1 cellular context compared by ENCODE assay signal in the genomic region with DNA sequence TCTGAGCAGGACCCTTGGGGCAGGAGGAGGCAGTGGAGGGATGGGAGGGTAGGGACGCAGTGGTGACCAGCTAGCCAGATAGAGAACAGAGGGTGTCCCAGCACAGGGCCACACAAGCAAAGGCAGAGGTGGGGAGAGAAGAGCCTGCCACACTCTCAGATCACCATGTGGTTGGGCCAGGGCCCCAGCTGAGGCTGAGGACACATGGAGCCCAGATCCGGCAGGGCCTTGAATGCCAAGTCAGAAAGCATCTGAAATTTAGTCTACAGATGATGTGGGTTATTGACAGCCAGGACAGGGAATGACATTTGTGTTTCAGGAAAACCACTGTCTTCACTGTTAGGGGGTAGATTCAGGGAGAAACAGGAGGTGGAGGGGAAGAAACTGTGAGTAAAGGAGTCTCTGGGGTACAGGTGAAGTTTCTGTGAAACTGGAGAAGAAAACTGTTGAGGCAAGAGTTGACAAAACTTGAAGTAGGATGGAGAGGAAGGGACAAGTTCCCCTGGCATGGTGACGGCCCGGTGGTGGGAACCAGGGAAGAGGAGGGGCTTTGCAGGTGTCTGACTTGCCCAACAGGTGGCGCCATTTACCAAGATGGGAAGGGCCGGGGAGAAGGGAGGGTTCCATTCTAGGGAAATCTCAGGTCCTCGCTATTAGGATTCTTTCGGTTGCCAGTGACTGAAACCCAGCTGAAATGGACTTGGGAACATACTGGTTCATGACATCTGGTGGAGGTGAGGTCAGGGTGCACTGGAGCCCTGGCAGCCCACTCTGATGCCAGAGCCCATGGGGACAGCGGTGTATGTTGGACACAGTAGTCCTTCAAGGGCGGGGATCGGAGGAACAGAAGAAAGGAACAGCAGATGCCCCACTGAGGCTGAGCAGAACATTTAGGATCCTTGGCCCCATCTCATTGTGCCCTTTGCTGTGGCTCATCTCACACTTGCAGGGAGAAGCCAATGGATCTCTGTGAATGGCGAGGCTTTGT.
TF ChIP-seq lines count a peak whose summit lies in the region.

No MANE protein-coding gene starts in this region.

TF ChIP-seq in SK-N-SH treated with all-trans-retinoic acid at 6 μM for 48 hours, 23 proteins besides CTCF, POLR2A, EP300 and RAD21 (continued from another document):
- TF ChIP-seq, protein P1, sequence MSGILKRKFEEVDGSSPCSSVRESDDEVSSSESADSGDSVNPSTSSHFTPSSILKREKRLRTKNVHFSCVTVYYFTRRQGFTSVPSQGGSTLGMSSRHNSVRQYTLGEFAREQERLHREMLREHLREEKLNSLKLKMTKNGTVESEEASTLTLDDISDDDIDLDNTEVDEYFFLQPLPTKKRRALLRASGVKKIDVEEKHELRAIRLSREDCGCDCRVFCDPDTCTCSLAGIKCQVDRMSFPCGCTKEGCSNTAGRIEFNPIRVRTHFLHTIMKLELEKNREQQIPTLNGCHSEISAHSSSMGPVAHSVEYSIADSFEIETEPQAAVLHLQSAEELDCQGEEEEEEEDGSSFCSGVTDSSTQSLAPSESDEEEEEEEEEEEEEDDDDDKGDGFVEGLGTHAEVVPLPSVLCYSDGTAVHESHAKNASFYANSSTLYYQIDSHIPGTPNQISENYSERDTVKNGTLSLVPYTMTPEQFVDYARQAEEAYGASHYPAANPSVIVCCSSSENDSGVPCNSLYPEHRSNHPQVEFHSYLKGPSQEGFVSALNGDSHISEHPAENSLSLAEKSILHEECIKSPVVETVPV (CRISPR knock-in tag; IDR thresholded peaks at IDR 0.05) = no peak
- TF ChIP-seq OSR1 (CRISPR knock-in tag; IDR thresholded peaks at IDR 0.05) (no peak), SNAI2 (CRISPR knock-in tag; IDR thresholded peaks at IDR 0.05) (no peak), TCF4 (CRISPR knock-in tag; IDR thresholded peaks at IDR 0.05; ENCODE audit: borderline replicate concordance) (no peak)
- TF ChIP-seq, protein P2, sequence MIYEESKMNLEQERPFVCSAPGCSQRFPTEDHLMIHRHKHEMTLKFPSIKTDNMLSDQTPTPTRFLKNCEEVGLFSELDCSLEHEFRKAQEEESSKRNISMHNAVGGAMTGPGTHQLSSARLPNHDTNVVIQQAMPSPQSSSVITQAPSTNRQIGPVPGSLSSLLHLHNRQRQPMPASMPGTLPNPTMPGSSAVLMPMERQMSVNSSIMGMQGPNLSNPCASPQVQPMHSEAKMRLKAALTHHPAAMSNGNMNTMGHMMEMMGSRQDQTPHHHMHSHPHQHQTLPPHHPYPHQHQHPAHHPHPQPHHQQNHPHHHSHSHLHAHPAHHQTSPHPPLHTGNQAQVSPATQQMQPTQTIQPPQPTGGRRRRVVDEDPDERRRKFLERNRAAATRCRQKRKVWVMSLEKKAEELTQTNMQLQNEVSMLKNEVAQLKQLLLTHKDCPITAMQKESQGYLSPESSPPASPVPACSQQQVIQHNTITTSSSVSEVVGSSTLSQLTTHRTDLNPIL (CRISPR knock-in tag; IDR thresholded peaks at IDR 0.05; ENCODE audit: low read depth) = no peak
